Comparison of ENCODE assay signal across 8 cellular contexts in the genomic region with DNA sequence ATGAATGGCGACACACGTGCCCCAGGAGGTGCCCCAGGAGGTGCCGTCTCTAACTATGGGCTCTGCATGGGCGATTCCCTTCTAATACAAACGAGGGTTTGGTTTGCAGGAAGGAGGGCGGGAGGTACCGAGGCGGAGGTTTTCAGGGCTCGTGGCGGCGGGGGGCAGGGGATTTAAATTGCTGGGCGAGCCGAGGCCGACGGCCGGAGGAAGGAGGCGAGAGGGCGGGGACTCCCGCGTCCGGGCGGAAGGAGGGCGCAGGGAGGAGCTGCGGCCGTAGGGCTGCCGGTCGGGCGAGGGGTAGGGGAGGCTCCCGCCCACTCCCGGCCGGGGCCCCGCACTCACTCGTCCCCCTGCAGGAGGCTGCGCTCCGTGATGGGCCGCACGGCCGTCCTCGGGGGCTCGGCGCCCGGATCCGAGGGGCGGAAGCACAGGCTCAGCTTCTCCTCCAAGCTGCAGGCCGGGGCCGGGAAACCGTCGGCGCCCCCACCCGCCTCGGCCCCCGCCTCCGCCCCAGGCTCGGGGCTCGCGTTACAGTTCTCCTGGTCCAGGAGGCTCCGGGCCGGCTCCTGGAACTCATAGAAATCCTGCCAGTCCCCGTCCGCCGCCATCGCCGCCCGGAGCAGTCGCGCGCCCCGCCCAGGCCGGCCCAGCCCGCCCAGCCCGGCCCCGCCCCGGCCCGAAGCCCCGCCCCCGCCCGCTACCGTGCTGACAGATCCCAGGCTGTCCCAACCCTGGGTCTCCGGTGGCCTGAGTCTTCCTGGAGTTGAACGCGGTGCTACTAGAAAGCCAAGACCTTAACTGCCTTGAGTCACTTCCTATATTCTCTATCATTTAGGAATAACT. TPM values are rescaled to one million over a fixed set of nuclear protein-coding genes. Genes with fewer than 3 reads are reported as not detected.
DNase-seq lines count a peak whose midpoint lies in the region; ATAC-seq, FAIRE-seq and TF ChIP-seq lines count a peak whose summit lies in the region.

A gene with protein sequence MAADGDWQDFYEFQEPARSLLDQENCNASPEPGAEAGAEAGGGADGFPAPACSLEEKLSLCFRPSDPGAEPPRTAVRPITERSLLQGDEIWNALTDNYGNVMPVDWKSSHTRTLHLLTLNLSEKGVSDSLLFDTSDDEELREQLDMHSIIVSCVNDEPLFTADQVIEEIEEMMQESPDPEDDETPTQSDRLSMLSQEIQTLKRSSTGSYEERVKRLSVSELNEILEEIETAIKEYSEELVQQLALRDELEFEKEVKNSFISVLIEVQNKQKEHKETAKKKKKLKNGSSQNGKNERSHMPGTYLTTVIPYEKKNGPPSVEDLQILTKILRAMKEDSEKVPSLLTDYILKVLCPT (minus strand): TSS at position 637 of the 846 bp plus-strand sequence. CDS start 26 bp downstream, at position 611.

- ATAC-seq in HG02571 (IDR thresholded peaks at IDR 0.05; ENCODE audit: unreplicated experiment), result peak; percentile 99
- ATAC-seq in left cardiac atrium, result peak; percentile 99

- peaks cover 25% of the 10 kb centered on the region for H3K4me1 Mint-ChIP-seq in progenitor cell of endocrine pancreas (ENCODE audit: low read depth)

- intact Hi-C loops in T-helper 1 cell treated with Interleukin-12 subunit alpha and Interleukin-12 subunit beta and Interleukin-4 antibody, amounts not matched to agents 30 ng/mL and 1 ng/mL, for 36 hours (cut with micrococcal nuclease), result loop anchor here (1.0 to 5.0 kb wide), 10 partner anchors 48 to 1780 kb away; partner anchors contain the start of genes ATL2, CEBPZOS, EIF2AK2 and GPATCH11
- intact Hi-C loops in left cardiac atrium (cut with DNase I), result no loop called here

- peak; percentile 84 for DNase-seq in GM12891 (ENCODE audit: insufficient read length, low spot score)
- peak; percentile 87 for DNase-seq in NAMALWA (ENCODE audit: low spot score)
- DNase-seq in amniotic stem cell (lab: John Stamatoyannopoulos, UW), result peak; percentile 20
- DNase-seq in left cardiac atrium, result peak; percentile 82
- peak; percentile 70 for DNase-seq in progenitor cell of endocrine pancreas (ENCODE audit: low spot score, unreplicated experiment)
- peak; percentile 76 for DNase-seq in ureter (ENCODE audit: low spot score)

- H3K36me3 Mint-ChIP-seq in progenitor cell of endocrine pancreas (ENCODE audit: insufficient read depth), result peaks cover 6% of the 10 kb centered on the region

- TF ChIP-seq POLR2A in GM12891 (IDR thresholded peaks at IDR 0.05; ENCODE audit: low read depth, low read length), result peak; percentile 60

- H3K27me3 Mint-ChIP-seq in progenitor cell of endocrine pancreas, result no peaks in the 10 kb centered on the region

- peak; percentile 84 for FAIRE-seq in GM12891 (lab: Jason Lieb, UNC)

- no peaks in the 10 kb centered on the region for H3K9me3 Mint-ChIP-seq in progenitor cell of endocrine pancreas (ENCODE audit: low read depth)

- peak within 1 kb of the TSS; percentile 88 for H3K27ac Mint-ChIP-seq in progenitor cell of endocrine pancreas

- peak; percentile 36 for TF ChIP-seq CTCF in progenitor cell of endocrine pancreas (IDR thresholded peaks at IDR 0.05; ENCODE audit: unreplicated experiment)

- H3K4me3 Mint-ChIP-seq in progenitor cell of endocrine pancreas (ENCODE audit: low read depth), result peak within 1 kb of the TSS; percentile 83

TF ChIP-seq in GM12891, 5 proteins besides CTCF, POLR2A, EP300 and RAD21:
- 0 out of 2 replicates have a peak, but pooled peaks have one; percentile 46 for TF ChIP-seq POU2F2 (IDR thresholded peaks at IDR 0.05; ENCODE audit: low read depth, low read length)
- TF ChIP-seq PAX5 (IDR thresholded peaks at IDR 0.05; ENCODE audit: insufficient read depth, low read length, severe bottlenecking), result no peak
- peak; percentile 60; the same call in 1 of the 2 replicates for TF ChIP-seq POLR2AphosphoS5 (IDR thresholded peaks at IDR 0.05; ENCODE audit: low read depth, low read length)
- peak; percentile 13; the same call in 1 of the 2 replicates for TF ChIP-seq TAF1 (IDR thresholded peaks at IDR 0.05; ENCODE audit: low read depth, low read length)

RNA-seq across cellular contexts. Expression of the gene that starts here (rescaled TPM):
- 5.0 TPM for polyA plus RNA-seq in GM12891 (2012; ENCODE audit: low read depth, missing spikeins)
- 18.6 and 20.6 TPM in 2 replicates for total RNA-seq in T-helper 1 cell treated with Interleukin-12 subunit alpha and Interleukin-12 subunit beta and Interleukin-4 antibody, amounts not matched to agents 30 ng/mL and 1 ng/mL, for 36 hours
- total RNA-seq in left cardiac atrium (10 to 100 TPM; 46.5 to 68.3 TPM), progenitor cell of endocrine pancreas (28.7 and 36.1 TPM in 2 replicates), ureter (56.9 TPM)

Comparison
In these comparisons a context has a peak if more than half of its experiments do, and no peak if none do; other contexts are left out.
1. Peak in every context shown above with its lines: DNase-seq and ATAC-seq.
2. DNase-seq: peak in every context shown above with its lines; median percentile 87 in NAMALWA; 84 in GM12891; 82 in left cardiac atrium; 76 in ureter; 70 in progenitor cell of endocrine pancreas; 20 in amniotic stem cell.